17 cellular contexts compared by ENCODE assay signal in genomic region chr20:51860015-51860882, GRCh38. TPM values are rescaled to one million over a fixed set of nuclear protein-coding genes. Genes with fewer than 3 reads are reported as not detected.
DNase-seq lines count a peak whose midpoint lies in the region; ATAC-seq and TF ChIP-seq lines count a peak whose summit lies in the region.
"Had no signal": no experiment of that assay in that cellular context is flagged by ENCODE, and none has a peak within 500 bp of the region (broad histone marks: within the 10 kb centered on the region; RNA-seq: fewer than 3 reads in every experiment).

No MANE protein-coding gene starts in this region.

- TF ChIP-seq CTCF in AG04450 (IDR thresholded peaks at IDR 0.05; ENCODE audit: low read depth, low read length) (no peak), astrocyte of the cerebellum (IDR thresholded peaks at IDR 0.05; ENCODE audit: low read depth, low read length, missing control alignments) (no peak)

- H3K36me3 ChIP-seq in mesenchymal stem cell (ENCODE audit: control insufficient read depth in 1 of 2, insufficient read depth in 2 of 2, low read depth in 1 of 2, low read length in 2 of 2) = no peaks in the 10 kb centered on the region
- H3K36me3 ChIP-seq: upper lobe of right lung had no signal

- no peak overlapping the region for H2BK120ac ChIP-seq in mesenchymal stem cell (ENCODE audit: low read depth, low read length)

- H3K4me1 ChIP-seq in mesenchymal stem cell (ENCODE audit: control insufficient read depth, insufficient read depth, low read depth, low read length) = peaks cover 8% of the 10 kb centered on the region
- H3K4me1 ChIP-seq: upper lobe of right lung had no signal

- H3K4me2 ChIP-seq in mesenchymal stem cell (ENCODE audit: low read length, poor library complexity, severe bottlenecking) = no peak overlapping the region

- H3K79me1 ChIP-seq in mesenchymal stem cell (replicated peaks; ENCODE audit: low read length, poor library complexity, severe bottlenecking) = no peaks in the 10 kb centered on the region

- H3K9me3 ChIP-seq in AG04450 (ENCODE audit: control insufficient read depth, insufficient read depth, low read length) = no peaks in the 10 kb centered on the region
- H3K9me3 ChIP-seq in mesenchymal stem cell (ENCODE audit: control insufficient read depth, low read length) = no peaks in the 10 kb centered on the region
- H3K9me3 ChIP-seq: upper lobe of right lung had no signal

- intact Hi-C loops in cardiac septum (cut with DNase I) = no loop called here

- no peak overlapping the region for H3K14ac ChIP-seq in mesenchymal stem cell (ENCODE audit: low read length in 2 of 2)

- H3K4ac ChIP-seq in mesenchymal stem cell (ENCODE audit: low read depth in 1 of 2, low read length in 2 of 2) = no peak overlapping the region

- no peak overlapping the region for H2AFZ ChIP-seq in mesenchymal stem cell (ENCODE audit: low read depth, low read length)

- no peak overlapping the region for H3K4me3 ChIP-seq in AG04450 (ENCODE audit: low read depth, low read length)
- no peak overlapping the region for H3K4me3 ChIP-seq in astrocyte of the cerebellum (ENCODE audit: low read depth, low read length)
- H3K4me3 ChIP-seq in mesenchymal stem cell (ENCODE audit: insufficient read depth in 1 of 2, low read depth in 1 of 2, low read length in 2 of 2) = no peak overlapping the region
- H3K4me3 ChIP-seq: upper lobe of right lung had no signal

- POLR2A ChIA-PET in AG04450 (lab: Yijun Ruan, JAX) = no interaction called here

- H3K23ac ChIP-seq in mesenchymal stem cell (ENCODE audit: low read length in 2 of 2) = no peak overlapping the region

- peaks cover 5% of the 10 kb centered on the region for H3K27me3 ChIP-seq in AG04450 (ENCODE audit: control insufficient read depth, insufficient read depth, low read length)
- peaks cover 0 to 18% of the 10 kb centered on the region in 2 experiments for H3K27me3 ChIP-seq in mesenchymal stem cell (ENCODE audit: control insufficient read depth in 1 of 2, insufficient read depth in 1 of 2, low read length in 2 of 2)
- H3K27me3 ChIP-seq: upper lobe of right lung had no signal

- DNase-seq in AG04450 (ENCODE audit: low read depth, low spot score) (peak; percentile 1), HS-5 (ENCODE audit: low read depth) (peak; percentile 78), astrocyte of the cerebellum (ENCODE audit: low read depth) (peak; percentile 46), mesenchymal stem cell (peak; percentile 83), cerebellar nuclear complex (lab: John Stamatoyannopoulos, UW) (no peak), activated gamma-delta T cell (lab: John Stamatoyannopoulos, UW) (no peak), cardiac septum (ENCODE audit: low spot score) (no peak)
- DNase-seq: activated CD4-positive, CD25-positive, alpha-beta regulatory T cell treated with anti-CD3 and anti-CD28 coated beads, Interleukin-2, amount 50 U/mL, for 72 hours; activated T-cell treated with anti-CD3 and anti-CD28 coated beads, Interleukin-2, amount 50 U/mL, for 48 hours; aorta; endodermal cell; GF-D8; NCI-H1105 treated with DMSO at 0.1 percent for 48 hours; NCI-H524; upper lobe of right lung had no signal

- no peak overlapping the region for H2BK15ac ChIP-seq in mesenchymal stem cell (ENCODE audit: low read depth, poor library complexity, severe bottlenecking)

- H4K91ac ChIP-seq in mesenchymal stem cell (ENCODE audit: low read length) = no peak overlapping the region

- no peak overlapping the region for H3K27ac ChIP-seq in AG04450 (ENCODE audit: low read depth, low read length)
- H3K27ac ChIP-seq in mesenchymal stem cell (ENCODE audit: low read length, poor library complexity, severe bottlenecking) = no peak overlapping the region
- H3K27ac ChIP-seq: upper lobe of right lung had no signal

- CTCF ChIA-PET in AG04450 (lab: Charles Lee) = no interaction called here

- H2BK5ac ChIP-seq in mesenchymal stem cell (ENCODE audit: low read depth, low read length, poor library complexity, severe bottlenecking) = no peak overlapping the region

- H2AK5ac ChIP-seq in mesenchymal stem cell (ENCODE audit: low read length, severe bottlenecking) = peak overlapping the region; percentile 20

- WGBS in mesenchymal stem cell = 39% methylated on average over 4 of the region's 6 CpGs

- in situ Hi-C loops in astrocyte of the cerebellum (cut with HindIII; ENCODE audit: low sequenced_read_pairs) = no loop called here

- no peak overlapping the region for H4K8ac ChIP-seq in mesenchymal stem cell (ENCODE audit: low read length)

- no peak overlapping the region for H3K9ac ChIP-seq in mesenchymal stem cell (ENCODE audit: low read length)

- peak overlapping the region in 1 of 2 experiments; percentile 6 for H2BK12ac ChIP-seq in mesenchymal stem cell (ENCODE audit: low read length in 2 of 2)

- ATAC-seq in GM18517 (IDR thresholded peaks at IDR 0.05; ENCODE audit: unreplicated experiment) = no peak
- ATAC-seq: upper lobe of right lung had no signal

- peak overlapping the region in 1 of 2 experiments; percentile 48 for H3K18ac ChIP-seq in mesenchymal stem cell (ENCODE audit: low read depth in 1 of 2, low read length in 2 of 2)

RNA-seq across cellular contexts. Expression of gene SALL4, which starts 57.9 kb away (rescaled TPM):
- polyA plus RNA-seq in AG04450 (2011; rRNA removed) = 0.46 and 0.57 TPM in 2 replicates
- 0.28 and 0.56 TPM in 2 replicates for polyA minus RNA-seq in AG04450 (2011; rRNA and poly(A)+ RNA removed)
- 3.1 TPM for polyA plus RNA-seq in mesenchymal stem cell (2013, experiment 1 of 2)
- polyA plus RNA-seq in mesenchymal stem cell (2013, experiment 2 of 2) = 3.9 TPM
- total RNA-seq in cardiac septum = 0.08 TPM
- total RNA-seq: HT1080 had no signal

Comparison
In these comparisons a context has a peak if more than half of its experiments do, and no peak if none do; other contexts are left out.
1. DNase-seq: peak in AG04450 (single experiment), HS-5 (single experiment), astrocyte of the cerebellum (single experiment) and mesenchymal stem cell (single experiment); none in cerebellar nuclear complex (0 of 2), activated gamma-delta T cell (single experiment) and cardiac septum (single experiment).